In the genomic region with DNA sequence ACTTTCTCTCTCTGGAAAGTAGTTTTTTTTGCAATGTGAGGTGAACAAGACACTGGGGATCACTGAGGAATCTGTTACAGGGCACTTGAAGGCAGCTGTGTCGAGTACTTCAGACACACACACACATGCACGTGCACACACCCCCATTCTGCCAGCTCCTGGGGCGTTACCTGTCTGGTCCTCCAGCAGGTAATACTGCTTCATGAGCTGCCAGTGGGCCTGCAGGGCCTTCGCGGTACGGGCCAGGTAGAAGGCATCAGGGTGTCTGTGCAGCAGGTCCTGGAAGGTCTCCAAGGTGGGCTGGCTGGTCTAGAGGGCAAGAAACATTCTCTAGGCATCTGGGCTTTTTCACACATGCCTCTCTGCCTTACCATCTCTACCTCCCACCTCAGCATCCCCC, we compare ENCODE assay signal across 23 cellular contexts. TPM values are rescaled to one million over a fixed set of nuclear protein-coding genes. Genes with fewer than 3 reads are reported as not detected.
"Had no signal": no experiment of that assay in that cellular context is flagged by ENCODE, and none has a peak within 500 bp of the region (broad histone marks: within the 10 kb centered on the region; RNA-seq: fewer than 3 reads in every experiment).

No MANE protein-coding gene starts in this region.

- H3K9me3 ChIP-seq: body of pancreas, colonic mucosa, gastrocnemius medialis, neutrophil, pancreas, right atrium auricular region, suprapubic skin had no signal

- H3K4me3 ChIP-seq: body of pancreas, colonic mucosa, gastrocnemius medialis, lung, pancreas, right atrium auricular region, suprapubic skin had no signal

- H3K27ac ChIP-seq: body of pancreas, colonic mucosa, neutrophil, pancreas, right atrium auricular region, suprapubic skin had no signal

- DNase-seq: activated CD4-positive, alpha-beta T cell treated with anti-CD3 and anti-CD28 coated beads, Interleukin-2, amount 10 ng/mL, durations not matched to agents 24 days and 14 days; activated CD4-positive, CD25-positive, alpha-beta regulatory T cell treated with anti-CD3 and anti-CD28 coated beads, Interleukin-2, amount 50 U/mL, for 72 hours; activated naive CD4-positive, alpha-beta T cell treated with Interleukin-2 at 50 U/mL for 16 hours; activated T-cell treated with anti-CD3 and anti-CD28 coated beads for 4 hours; activated T-cell treated with anti-CD3 and anti-CD28 coated beads, Interleukin-2, amount 50 U/mL, for 72 hours; body of pancreas; cerebellar nuclear complex; colonic mucosa; effector memory CD4-positive, alpha-beta T cell; erythroblast; gastrocnemius medialis; hippocampal formation; mesendoderm; stimulated activated naive CD4-positive, alpha-beta T cell; T-helper 2 cell; trophoblast cell had no signal

- H3K27me3 ChIP-seq: body of pancreas, colonic mucosa, gastrocnemius medialis, neutrophil, pancreas, right atrium auricular region, suprapubic skin had no signal

- ATAC-seq: activated T-cell treated with anti-CD3 and anti-CD28 coated beads, Interleukin-2, amount 50 U/mL, for 72 hours; body of pancreas; gastrocnemius medialis; pancreas had no signal

- FAIRE-seq: keratinocyte, pancreas, urothelium cell line had no signal

RNA-seq across cellular contexts. Expression of a gene that starts 24.0 kb away (rescaled TPM):
- total RNA-seq: gastrocnemius medialis had no signal
